In genomic region chrY:12701181-12701695, GRCh38 we compare ENCODE assay signal across 2 cellular contexts.
TF ChIP-seq lines count a peak whose summit lies in the region.

TSS of gene USP9Y (plus strand) at chrY:12701231. CDS start at chrY:12709448, 8,217 bp downstream.

TF ChIP-seq in HepG2, 621 proteins besides CTCF, POLR2A, EP300 and RAD21 (continued from another document and continues in another):
- TF ChIP-seq BCLAF1 (IDR thresholded peaks at IDR 0.05) = no peak
- TF ChIP-seq TEAD2 (CRISPR knock-in tag; IDR thresholded peaks at IDR 0.05) = no peak
- TF ChIP-seq NFYC (CRISPR knock-in tag; IDR thresholded peaks at IDR 0.05) = no peak
- no peak for TF ChIP-seq GMEB2 (CRISPR knock-in tag; IDR thresholded peaks at IDR 0.05; ENCODE audit: low read depth)
- no peak for TF ChIP-seq PHF20 (CRISPR knock-in tag; IDR thresholded peaks at IDR 0.05)
- TF ChIP-seq RBM39 (IDR thresholded peaks at IDR 0.05; ENCODE audit: low read depth, low read length, poor library complexity, severe bottlenecking) = no peak
- no peak for TF ChIP-seq HNF1B (CRISPR knock-in tag; IDR thresholded peaks at IDR 0.05)
- no peak for TF ChIP-seq DBP (CRISPR knock-in tag; IDR thresholded peaks at IDR 0.05; ENCODE audit: not compliant biosample characterization)
- TF ChIP-seq ZNF556 (CRISPR knock-in tag; IDR thresholded peaks at IDR 0.05; ENCODE audit: borderline replicate concordance) = no peak
- TF ChIP-seq KDM2A (CRISPR knock-in tag; IDR thresholded peaks at IDR 0.05; ENCODE audit: borderline replicate concordance, low read depth) = no peak
- no peak for TF ChIP-seq ZNF280D (CRISPR knock-in tag; IDR thresholded peaks at IDR 0.05)
- TF ChIP-seq KDM5A (IDR thresholded peaks at IDR 0.05; ENCODE audit: borderline replicate concordance, low read length) = no peak
- TF ChIP-seq ZBTB2 (CRISPR knock-in tag; IDR thresholded peaks at IDR 0.05; ENCODE audit: low read depth) = no peak
- no peak for TF ChIP-seq FOXA1 (IDR thresholded peaks at IDR 0.05)
- no peak for TF ChIP-seq FOXA1 (CRISPR knock-in tag; IDR thresholded peaks at IDR 0.05)
- no peak for TF ChIP-seq ATAD3A (CRISPR knock-in tag; IDR thresholded peaks at IDR 0.05)

TF ChIP-seq in WTC11, 78 proteins besides CTCF, POLR2A, EP300 and RAD21 (continued from another document):
- TF ChIP-seq ERG (CRISPR knock-in tag; IDR thresholded peaks at IDR 0.05) (no peak), TEAD1 (CRISPR knock-in tag; IDR thresholded peaks at IDR 0.05) (no peak), ZNF263 (CRISPR knock-in tag; IDR thresholded peaks at IDR 0.05; ENCODE audit: low read depth) (no peak), OVOL2 (CRISPR knock-in tag; IDR thresholded peaks at IDR 0.05; ENCODE audit: borderline replicate concordance) (no peak)
